Comparison of ENCODE assay signal across 7 cellular contexts in genomic region chr7:105300587-105300986, GRCh38.
DNase-seq lines count a peak whose midpoint lies in the region; ATAC-seq, FAIRE-seq and TF ChIP-seq lines count a peak whose summit lies in the region.
"Not testable (repeated sequence)": the region's sequence is repeated elsewhere in the genome, so short reads cannot be mapped to it uniquely, and the experiment has no call there.

No MANE protein-coding gene starts in this region.

- peak overlapping the region; percentile 50 for H3K4me2 ChIP-seq in DND-41 (ENCODE audit: insufficient read depth, low read length)
- H3K4me2 ChIP-seq in K562 (ENCODE audit: insufficient read depth, low read length) = not testable (repeated sequence)

- H3K27ac Mint-ChIP-seq in activated CD8-positive, alpha-beta T cell treated with anti-CD3 and anti-CD28 coated beads, Interleukin-2, amount 10 ng/mL, durations not matched to agents 7 days and 5 days = peak overlapping the region; percentile 84
- not testable (repeated sequence) for H3K27ac Mint-ChIP-seq in activated naive CD4-positive, alpha-beta T cell treated with anti-CD3 and anti-CD28 coated beads for 36 hours
- H3K27ac Mint-ChIP-seq in naive thymus-derived CD4-positive, alpha-beta T cell = peak overlapping the region in 7 of 9 donors; percentile 17 to 81 (median 72)

- WGBS in K562 (ENCODE audit: insufficient coverage, low coverage, missing lambda C conversion rate) = 58% methylated on average over 6 of the region's 6 CpGs

- CTCF ChIA-PET in activated CD8-positive, alpha-beta T cell treated with anti-CD3 and anti-CD28 coated beads, Interleukin-2, amount 10 ng/mL, durations not matched to agents 7 days and 5 days (lab: Charles Lee); activated naive CD4-positive, alpha-beta T cell treated with anti-CD3 and anti-CD28 coated beads for 36 hours (lab: Charles Lee); K562 (lab: Yijun Ruan, JAX; ENCODE audit: low intra/inter-chr PET ratio); naive thymus-derived CD4-positive, alpha-beta T cell (lab: Charles Lee): not testable (repeated sequence)

- H3K36me3 Mint-ChIP-seq in activated CD8-positive, alpha-beta T cell treated with anti-CD3 and anti-CD28 coated beads, Interleukin-2, amount 10 ng/mL, durations not matched to agents 7 days and 5 days (ENCODE audit: low read depth) = peaks cover 15% of the 10 kb centered on the region
- H3K36me3 Mint-ChIP-seq in activated naive CD4-positive, alpha-beta T cell treated with anti-CD3 and anti-CD28 coated beads for 36 hours (ENCODE audit: low read depth) = not testable (repeated sequence)
- H3K36me3 Mint-ChIP-seq in naive thymus-derived CD4-positive, alpha-beta T cell = peaks cover 0 to 29% (median 9%) of the 10 kb centered on the region in 5 donors

- not testable (repeated sequence) for TF ChIP-seq POLR2A in K562 (conservative IDR thresholded peaks at IDR 0.05)

- POLR2A ChIA-PET in activated CD8-positive, alpha-beta T cell treated with anti-CD3 and anti-CD28 coated beads, Interleukin-2, amount 10 ng/mL, durations not matched to agents 7 days and 5 days (lab: Charles Lee) = interaction anchor here (0.6 kb wide), 2 partner anchors 24 to 1956 kb away, joined by 3 read pairs; partner anchors contain the start of gene DNAJC2
- POLR2A ChIA-PET in K562 (lab: Yijun Ruan, JAX) = interaction anchor here (0.7 kb wide), 1 partner anchor 209 kb away, joined by 3 read pairs; no protein-coding TSS in a partner anchor
- POLR2A ChIA-PET in naive thymus-derived CD4-positive, alpha-beta T cell (lab: Charles Lee) = not testable (repeated sequence)

- not testable (repeated sequence) for BruUV-seq in K562 (replicated peaks; lab: Mats Ljungman, UMichigan)

- H3K9me3 Mint-ChIP-seq in activated CD8-positive, alpha-beta T cell treated with anti-CD3 and anti-CD28 coated beads, Interleukin-2, amount 10 ng/mL, durations not matched to agents 7 days and 5 days (ENCODE audit: insufficient read depth); activated naive CD4-positive, alpha-beta T cell treated with anti-CD3 and anti-CD28 coated beads for 36 hours; naive thymus-derived CD4-positive, alpha-beta T cell: not testable (repeated sequence)

- not testable (repeated sequence) for H3K27me3 ChIP-seq in DND-41 (ENCODE audit: insufficient read depth, low read length, poor library complexity); K562 (ENCODE audit: control insufficient read depth in 2 of 2, insufficient read depth in 2 of 2, low read length in 2 of 2); naive thymus-derived CD4-positive, alpha-beta T cell (ENCODE audit: control insufficient read depth in 2 of 2, insufficient read depth in 2 of 2, low read length in 2 of 2)

- H3K4me3 Mint-ChIP-seq in activated CD8-positive, alpha-beta T cell treated with anti-CD3 and anti-CD28 coated beads, Interleukin-2, amount 10 ng/mL, durations not matched to agents 7 days and 5 days = peak overlapping the region; percentile 30
- peak overlapping the region; percentile 25 for H3K4me3 Mint-ChIP-seq in activated naive CD4-positive, alpha-beta T cell treated with anti-CD3 and anti-CD28 coated beads for 36 hours
- peak overlapping the region in 9 of 10 donors; percentile 10 to 80 (median 60) for H3K4me3 Mint-ChIP-seq in naive thymus-derived CD4-positive, alpha-beta T cell

- not testable (repeated sequence) for TF ChIP-seq EP300 in K562 (IDR thresholded peaks at IDR 0.05; ENCODE audit: low read length)

- TF ChIP-seq CTCF in DND-41 (IDR thresholded peaks at IDR 0.05; ENCODE audit: borderline replicate concordance, extremely low read depth, low read length, poor library complexity, severe bottlenecking); K562 (IDR thresholded peaks at IDR 0.05 in 2 of 3, conservative IDR thresholded peaks at IDR 0.05 in 1 of 3; ENCODE audit: insufficient read depth in 2 of 3, low read depth in 1 of 3, low read length in 3 of 3): not testable (repeated sequence)

- in situ Hi-C loops in K562 (cut with MboI) = not testable (repeated sequence)

- not testable (repeated sequence) for H3K27me3 Mint-ChIP-seq in activated CD8-positive, alpha-beta T cell treated with anti-CD3 and anti-CD28 coated beads, Interleukin-2, amount 10 ng/mL, durations not matched to agents 7 days and 5 days (ENCODE audit: low read depth); activated naive CD4-positive, alpha-beta T cell treated with anti-CD3 and anti-CD28 coated beads for 36 hours (ENCODE audit: low read depth); naive thymus-derived CD4-positive, alpha-beta T cell

- H3K4me1 ChIP-seq in DND-41 (ENCODE audit: insufficient read depth, low read length) = peaks cover 97% of the 10 kb centered on the region
- H3K4me1 ChIP-seq in K562 (replicated peaks in 1 of 2; ENCODE audit: control insufficient read depth in 2 of 2, insufficient read depth in 2 of 2, low read length in 2 of 2) = not testable (repeated sequence)
- peaks cover 13 to 14% of the 10 kb centered on the region in 2 donors for H3K4me1 ChIP-seq in naive thymus-derived CD4-positive, alpha-beta T cell (ENCODE audit: control insufficient read depth in 2 of 2, insufficient read depth in 2 of 2, low read length in 2 of 2)

- not testable (repeated sequence) for FAIRE-seq in K562 (lab: Jason Lieb, UNC)

- H4K20me1 ChIP-seq in DND-41 (ENCODE audit: insufficient read depth, low read length) = not testable (repeated sequence)
- H4K20me1 ChIP-seq in K562 (replicated peaks; ENCODE audit: control insufficient read depth, insufficient read depth, low read length) = peaks cover 10% of the 10 kb centered on the region; the same call in 1 of the 2 replicates

- peak; percentile 67 for DNase-seq in DND-41
- DNase-seq in NAMALWA (ENCODE audit: low spot score) = peak; percentile 57
- DNase-seq in T-helper 22 cell (ENCODE audit: low read depth) = peak; percentile 7
- DNase-seq in activated CD8-positive, alpha-beta T cell treated with anti-CD3 and anti-CD28 coated beads, Interleukin-2, amount 10 ng/mL, durations not matched to agents 7 days and 5 days = peak; percentile 35
- not testable (repeated sequence) for DNase-seq in activated naive CD4-positive, alpha-beta T cell treated with anti-CD3 and anti-CD28 coated beads for 36 hours; K562 (ENCODE audit: extremely low read depth in 1 of 4, low spot score in 3 of 4)
- DNase-seq in naive thymus-derived CD4-positive, alpha-beta T cell = peak in 7 of 9 donors; percentile 13 to 65 (median 40)

- H2AFZ ChIP-seq in DND-41 (ENCODE audit: low read depth, low read length); K562 (ENCODE audit: low read depth, low read length): not testable (repeated sequence)

- not testable (repeated sequence) for H3K9me3 ChIP-seq in DND-41 (ENCODE audit: insufficient read depth, low read length, severe bottlenecking); K562 (replicated peaks; ENCODE audit: control insufficient read depth, insufficient read depth, low read depth, low read length); naive thymus-derived CD4-positive, alpha-beta T cell (ENCODE audit: control insufficient read depth in 2 of 3, low read length in 3 of 3)

- not testable (repeated sequence) for H3K9me1 ChIP-seq in K562 (ENCODE audit: control insufficient read depth, insufficient read depth, low read length)

- H3K79me2 ChIP-seq in DND-41 (ENCODE audit: insufficient read depth, low read length) (peaks cover 91% of the 10 kb centered on the region), K562 (ENCODE audit: control insufficient read depth, insufficient read depth, low read length) (peaks cover 24% of the 10 kb centered on the region; the same call in 2 of the 3 replicates)

- H3K4me1 Mint-ChIP-seq in activated CD8-positive, alpha-beta T cell treated with anti-CD3 and anti-CD28 coated beads, Interleukin-2, amount 10 ng/mL, durations not matched to agents 7 days and 5 days (ENCODE audit: low read depth) = peaks cover 69% of the 10 kb centered on the region
- H3K4me1 Mint-ChIP-seq in activated naive CD4-positive, alpha-beta T cell treated with anti-CD3 and anti-CD28 coated beads for 36 hours (ENCODE audit: low read depth) = peaks cover 65% of the 10 kb centered on the region
- peaks cover 34 to 78% (median 67%) of the 10 kb centered on the region in 7 donors for H3K4me1 Mint-ChIP-seq in naive thymus-derived CD4-positive, alpha-beta T cell

- intact Hi-C loops in activated naive CD4-positive, alpha-beta T cell treated with anti-CD3 and anti-CD28 coated beads for 36 hours (cut with micrococcal nuclease); K562 (cut with micrococcal nuclease); naive thymus-derived CD4-positive, alpha-beta T cell (cut with micrococcal nuclease): not testable (repeated sequence)

- peak; percentile 3; the same call in 1 of the 3 replicates for ATAC-seq in DND-41 (ENCODE audit: insufficient read depth, low read depth)
- ATAC-seq in activated CD8-positive, alpha-beta T cell treated with anti-CD3 and anti-CD28 coated beads, Interleukin-2, amount 10 ng/mL, durations not matched to agents 7 days and 5 days; K562; naive thymus-derived CD4-positive, alpha-beta T cell: not testable (repeated sequence)

- peak overlapping the region; percentile 54 for H3K9ac ChIP-seq in DND-41 (ENCODE audit: low read depth, low read length)
- not testable (repeated sequence) for H3K9ac ChIP-seq in K562 (ENCODE audit: insufficient read depth in 1 of 2, low read depth in 2 of 2, low read length in 2 of 2)

- H3K27ac ChIP-seq in DND-41 (ENCODE audit: low read length) = peak overlapping the region; percentile 94
- H3K27ac ChIP-seq in K562 (ENCODE audit: extremely low read depth, low read depth, low read length); naive thymus-derived CD4-positive, alpha-beta T cell (ENCODE audit: low read depth, low read length): not testable (repeated sequence)

- H3K36me3 ChIP-seq in DND-41 (ENCODE audit: insufficient read depth, low read length); K562 (ENCODE audit: control insufficient read depth, insufficient read depth, low read length); naive thymus-derived CD4-positive, alpha-beta T cell (ENCODE audit: control insufficient read depth in 2 of 3, insufficient read depth in 3 of 3, low read length in 3 of 3): not testable (repeated sequence)

- not testable (repeated sequence) for TF ChIP-seq RAD21 in K562 (CRISPR knock-in tag; conservative IDR thresholded peaks at IDR 0.05 in 1 of 2, IDR thresholded peaks at IDR 0.05 in 1 of 2)

- H3K4me3 ChIP-seq in DND-41 (ENCODE audit: low read depth in 1 of 2, low read length in 2 of 2) = peak overlapping the region in 1 of 2 experiments; percentile 4; a peak in 1 of 4 replicates
- not testable (repeated sequence) for H3K4me3 ChIP-seq in K562; naive thymus-derived CD4-positive, alpha-beta T cell (ENCODE audit: low read length)

TF ChIP-seq in K562, 482 proteins besides CTCF, POLR2A, EP300 and RAD21 (continues in another document):
- peak; percentile 32; the same call in 1 of the 2 replicates for TF ChIP-seq C11orf30 (IDR thresholded peaks at IDR 0.05; ENCODE audit: low read depth)
